Comparison of ENCODE assay signal across 13 cellular contexts in genomic region chr1:155759966-155760630, GRCh38.
"Had no signal": no experiment of that assay in that cellular context is flagged by ENCODE, and none has a peak within 500 bp of the region (broad histone marks: within the 10 kb centered on the region; RNA-seq: fewer than 3 reads in every experiment).

No MANE protein-coding gene starts in this region.

- H3K27ac ChIP-seq: gastrocnemius medialis, lower lobe of right lung, right atrium auricular region, tibial nerve had no signal

- H3K9me3 ChIP-seq: gastrocnemius medialis, lower lobe of right lung, right atrium auricular region, tibial nerve had no signal

- ATAC-seq: activated CD8-positive, alpha-beta T cell treated with anti-CD3 and anti-CD28 coated beads, Interleukin-2, amount 10 ng/mL, durations not matched to agents 7 days and 5 days; activated T-helper 17 cell treated with anti-CD3 and anti-CD28 coated beads, Interleukin-2, amount 50 U/mL, for 72 hours; gastrocnemius medialis; left cardiac atrium; lower lobe of right lung; naive thymus-derived CD4-positive, alpha-beta T cell; T-helper 17 cell; WTC11 had no signal

- H3K4me1 ChIP-seq: gastrocnemius medialis, right atrium auricular region had no signal

- H3K27me3 ChIP-seq: gastrocnemius medialis, right atrium auricular region, tibial nerve had no signal

- H3K4me3 ChIP-seq: gastrocnemius medialis, lower lobe of right lung, right atrium auricular region, smooth muscle cell, tibial nerve had no signal

- DNase-seq: activated CD4-positive, alpha-beta T cell treated with anti-CD3 and anti-CD28 coated beads for 48 hours; activated CD8-positive, alpha-beta T cell treated with anti-CD3 and anti-CD28 coated beads, Interleukin-2, amount 10 ng/mL, durations not matched to agents 7 days and 5 days; activated naive CD4-positive, alpha-beta T cell treated with anti-CD3 and anti-CD28 coated beads for 36 hours; gastrocnemius medialis; left cardiac atrium; lower lobe of right lung; naive thymus-derived CD4-positive, alpha-beta T cell; T-helper 17 cell had no signal
